Comparison of ENCODE assay signal across 9 cellular contexts in genomic region chr16:8867483-8868271, GRCh38. TPM values are rescaled to one million over a fixed set of nuclear protein-coding genes. Genes with fewer than 3 reads are reported as not detected.
A peak's percentile ranks its signal among the peaks of the same experiment; 100 is the strongest.
DNase-seq lines count a peak whose midpoint lies in the region; ATAC-seq lines count a peak whose summit lies in the region.
"Had no signal": no experiment of that assay in that cellular context is flagged by ENCODE, and none has a peak within 500 bp of the region (broad histone marks: within the 10 kb centered on the region; RNA-seq: fewer than 3 reads in every experiment).

No MANE protein-coding gene starts in this region.

- intact Hi-C loops in left cardiac atrium (cut with DNase I): no loop called here

- no peaks in the 10 kb centered on the region for H3K9me3 Mint-ChIP-seq in activated naive CD4-positive, alpha-beta T cell treated with anti-CD3 and anti-CD28 coated beads, Interleukin-2, amount 50 U/mL, for 24 hours

- peak overlapping the region; percentile 79 for H3K27ac Mint-ChIP-seq in activated naive CD4-positive, alpha-beta T cell treated with anti-CD3 and anti-CD28 coated beads, Interleukin-2, amount 50 U/mL, for 24 hours

- peak overlapping the region; percentile 87 for H3K4me3 Mint-ChIP-seq in activated naive CD4-positive, alpha-beta T cell treated with anti-CD3 and anti-CD28 coated beads, Interleukin-2, amount 50 U/mL, for 24 hours

- no peak for ATAC-seq in left cardiac atrium

- DNase-seq in EH (ENCODE audit: low read depth) (peak; percentile 35), LHCN-M2 (ENCODE audit: low read depth) (peak; percentile 27), left cardiac atrium (peak; percentile 61), retina (peak; percentile 75), GDM1 (lab: John Stamatoyannopoulos, UW) (no peak), HuH-7 (ENCODE audit: low spot score) (no peak), NCI-H2227 (lab: John Stamatoyannopoulos, UW; ENCODE audit: unreplicated experiment) (no peak)

- no peaks in the 10 kb centered on the region for H3K27me3 Mint-ChIP-seq in activated naive CD4-positive, alpha-beta T cell treated with anti-CD3 and anti-CD28 coated beads, Interleukin-2, amount 50 U/mL, for 24 hours

- peaks cover 46% of the 10 kb centered on the region for H3K4me1 Mint-ChIP-seq in activated naive CD4-positive, alpha-beta T cell treated with anti-CD3 and anti-CD28 coated beads, Interleukin-2, amount 50 U/mL, for 24 hours

- H3K36me3 Mint-ChIP-seq in activated naive CD4-positive, alpha-beta T cell treated with anti-CD3 and anti-CD28 coated beads, Interleukin-2, amount 50 U/mL, for 24 hours: no peaks in the 10 kb centered on the region

RNA-seq across cellular contexts. Expression of gene CARHSP1, which starts 1.1 kb away (rescaled TPM):
- total RNA-seq in LHCN-M2 (2014; rRNA removed) (220 and 222 TPM in 2 replicates), left cardiac atrium (10 to 100 TPM; 35.5 to 37.6 TPM)
- polyA plus RNA-seq in LHCN-M2 (2012): 202 TPM

RNA-seq across cellular contexts. Expression of gene LITAFD, which starts 14.5 kb away (rescaled TPM):
- total RNA-seq in LHCN-M2 (2014; rRNA removed): not detected in 2 replicates
- not detected for polyA plus RNA-seq in LHCN-M2 (2012)
- not detected for total RNA-seq in left cardiac atrium
- total RNA-seq: SK-MEL-5 had no signal

Comparison
In these comparisons a context has a peak if more than half of its experiments do, and no peak if none do; other contexts are left out.
1. DNase-seq: peak in EH (single experiment), LHCN-M2 (single experiment), left cardiac atrium (single experiment) and retina (single experiment); none in GDM1 (single experiment), HuH-7 (single experiment) and NCI-H2227 (single experiment).